7 cellular contexts compared by ENCODE assay signal in genomic region chr15:68789921-68790575, GRCh38. TPM values are rescaled to one million over a fixed set of nuclear protein-coding genes. Genes with fewer than 3 reads are reported as not detected.
DNase-seq lines count a peak whose midpoint lies in the region; ATAC-seq and TF ChIP-seq lines count a peak whose summit lies in the region.

No MANE protein-coding gene starts in this region.

- BruUV-seq in Caco-2 (replicated peaks; lab: Mats Ljungman, UMichigan), result no TSS peak

- H3K27me3 ChIP-seq in Caco-2 (replicated peaks; ENCODE audit: control insufficient read depth, insufficient read depth, low read length), result no peaks in the 10 kb centered on the region

- no peak overlapping the region for H3K4me3 Mint-ChIP-seq in Caco-2 (ENCODE audit: unreplicated experiment)
- H3K4me3 Mint-ChIP-seq in progenitor cell of endocrine pancreas (ENCODE audit: low read depth), result no peak overlapping the region

- H3K36me3 Mint-ChIP-seq in Caco-2 (ENCODE audit: insufficient read depth, unreplicated experiment) (peaks cover 48% of the 10 kb centered on the region), progenitor cell of endocrine pancreas (ENCODE audit: insufficient read depth) (peaks cover 11% of the 10 kb centered on the region)

- peaks cover 1% of the 10 kb centered on the region; the same call in 1 of the 2 replicates for H3K36me3 ChIP-seq in Caco-2 (ENCODE audit: control insufficient read depth, insufficient read depth, low read length)

- intact Hi-C loops in Caco-2 (cut with micrococcal nuclease; ENCODE audit: unreplicated experiment), result no loop called here

- TF ChIP-seq CTCF in Caco-2 (IDR thresholded peaks at IDR 0.05; ENCODE audit: insufficient read depth in 1 of 2, low read depth in 1 of 2, low read length in 1 of 2, severe bottlenecking in 1 of 2, unreplicated experiment in 1 of 2), result no peak
- TF ChIP-seq CTCF in fibroblast of pulmonary artery (IDR thresholded peaks at IDR 0.05; ENCODE audit: low read length, missing control alignments), result no peak
- no peak for TF ChIP-seq CTCF in progenitor cell of endocrine pancreas (IDR thresholded peaks at IDR 0.05; ENCODE audit: unreplicated experiment)
- no peak for TF ChIP-seq CTCF in GM10248 (IDR thresholded peaks at IDR 0.05; ENCODE audit: control extremely low read depth, extremely low read depth, low read depth, missing control alignments)

- peaks cover 50% of the 10 kb centered on the region for H3K4me1 Mint-ChIP-seq in Caco-2 (ENCODE audit: low read depth, unreplicated experiment)
- H3K4me1 Mint-ChIP-seq in progenitor cell of endocrine pancreas (ENCODE audit: low read depth), result peaks cover 86% of the 10 kb centered on the region

- H3K4me1 ChIP-seq in Caco-2, result peaks cover 69% of the 10 kb centered on the region

- POLR2A ChIA-PET in Caco-2 (lab: Charles Lee) (no interaction called here), GM10248 (lab: Yijun Ruan, JAX) (no interaction called here)

- H3K9me3 Mint-ChIP-seq in Caco-2 (ENCODE audit: unreplicated experiment) (no peaks in the 10 kb centered on the region), progenitor cell of endocrine pancreas (ENCODE audit: low read depth) (no peaks in the 10 kb centered on the region)

- H3K4me3 ChIP-seq in Caco-2 (ENCODE audit: low read depth, low read length) (no peak overlapping the region), fibroblast of pulmonary artery (replicated peaks; ENCODE audit: low read depth, low read length) (no peak overlapping the region)

- CTCF ChIA-PET in Caco-2 (lab: Charles Lee) (no interaction called here), GM10248 (lab: Yijun Ruan, JAX) (interaction anchor here (1.4 to 3.1 kb wide), 2 partner anchors 8 to 39 kb away, joined by 5 to 8 read pairs; no protein-coding TSS in a partner anchor)

- no peak for DNase-seq in Caco-2
- peak; percentile 36 for DNase-seq in RPMI7951 (ENCODE audit: low read depth)
- DNase-seq in fibroblast of pulmonary artery (ENCODE audit: low read depth), result peak; percentile 20
- DNase-seq in progenitor cell of endocrine pancreas (ENCODE audit: low spot score, unreplicated experiment), result no peak
- no peak for DNase-seq in GM10248 (ENCODE audit: extremely low spot score)
- DNase-seq in GM19240 (ENCODE audit: insufficient read length, low spot score), result no peak

- no peaks in the 10 kb centered on the region for H3K27me3 Mint-ChIP-seq in Caco-2 (ENCODE audit: insufficient read depth, unreplicated experiment)
- H3K27me3 Mint-ChIP-seq in progenitor cell of endocrine pancreas, result no peaks in the 10 kb centered on the region

- no peaks in the 10 kb centered on the region for H3K9me3 ChIP-seq in Caco-2

- peak overlapping the region; percentile 76 for H3K27ac Mint-ChIP-seq in Caco-2 (ENCODE audit: unreplicated experiment)
- H3K27ac Mint-ChIP-seq in progenitor cell of endocrine pancreas, result peak overlapping the region; percentile 71

- no peak for ATAC-seq in GM21381 (IDR thresholded peaks at IDR 0.05; ENCODE audit: unreplicated experiment)

RNA-seq across cellular contexts. Expression of gene ANP32A, which starts 30.6 kb away (rescaled TPM):
- 169 and 178 TPM in 2 replicates for total RNA-seq in Caco-2 (2022)
- 95.6 and 119 TPM in 2 replicates for total RNA-seq in RPMI7951 (2014; rRNA removed; shearing (Covaris generic))
- total RNA-seq in progenitor cell of endocrine pancreas, result 263 and 279 TPM in 2 replicates

Comparison
In these comparisons a context has a peak if more than half of its experiments do, and no peak if none do; other contexts are left out.
1. DNase-seq: peak in RPMI7951 (single experiment) and fibroblast of pulmonary artery (single experiment); none in Caco-2 (0 of 2), progenitor cell of endocrine pancreas (single experiment), GM10248 (single experiment) and GM19240 (single experiment).